ENCODE assay signal across 18 cellular contexts in genomic region chr17:30796016-30796415, GRCh38. TPM values are rescaled to one million over a fixed set of nuclear protein-coding genes. Genes with fewer than 3 reads are reported as not detected.
DNase-seq lines count a peak whose midpoint lies in the region; ATAC-seq and TF ChIP-seq lines count a peak whose summit lies in the region.
"Had no signal": no experiment of that assay in that cellular context is flagged by ENCODE, and none has a peak within 500 bp of the region (broad histone marks: within the 10 kb centered on the region; RNA-seq: fewer than 3 reads in every experiment).

No MANE protein-coding gene starts in this region.

- no peak overlapping the region for H3K27ac ChIP-seq in testis
- H3K27ac ChIP-seq: left lung, tibial nerve had no signal

- H3K4me1 Mint-ChIP-seq in T-cell: peaks cover 11 to 20% (median 15%) of the 10 kb centered on the region in 3 donors
- H3K4me1 Mint-ChIP-seq: endodermal cell had no signal

- H3K9me3 ChIP-seq in testis: no peaks in the 10 kb centered on the region
- H3K9me3 ChIP-seq: left lung, tibial nerve had no signal

- no peak overlapping the region for H3K4me3 Mint-ChIP-seq in T-cell
- H3K4me3 Mint-ChIP-seq: endodermal cell had no signal

- intact Hi-C loops in testis (cut with DNase I; ENCODE audit: low total_unique reads): no loop called here

- H3K27ac Mint-ChIP-seq in T-cell: peak overlapping the region; percentile 50 to 71
- H3K27ac Mint-ChIP-seq: endodermal cell had no signal

- ATAC-seq in T-cell (replicated peaks in 1 of 4) (no peak), HG03097 (IDR thresholded peaks at IDR 0.05; ENCODE audit: low FRiP score, unreplicated experiment) (no peak), HG03196 (IDR thresholded peaks at IDR 0.05; ENCODE audit: unreplicated experiment) (no peak)
- ATAC-seq: left lung had no signal

- H3K4me3 ChIP-seq in testis: no peak overlapping the region
- H3K4me3 ChIP-seq: left lung, tibial nerve had no signal

- H3K36me3 ChIP-seq in testis (ENCODE audit: low read depth, missing control alignments): no peaks in the 10 kb centered on the region

- POLR2A ChIA-PET in T-cell (lab: Charles Lee): no interaction called here

- DNase-seq in stimulated activated CD4-positive, alpha-beta T cell treated with anti-CD3 and anti-CD28 coated beads, Interleukin-4, amount 100 ng/mL, for 24 hours: peak; percentile 26
- DNase-seq in stimulated activated CD4-positive, alpha-beta T cell treated with anti-CD3 and anti-CD28 coated beads, Interleukin-2, amount 100 ng/mL, for 24 hours: no peak
- no peak for DNase-seq in T-cell
- DNase-seq in amniotic epithelial cell (ENCODE audit: low read depth): peak; percentile 45
- no peak for DNase-seq in epidermal melanocyte (ENCODE audit: insufficient read length, low spot score)
- no peak for DNase-seq in testis
- DNase-seq: activated CD4-positive, alpha-beta T cell treated with anti-CD3 and anti-CD28 coated beads, Interleukin-2, amount 50 U/mL, for 48 hours; activated effector memory CD4-positive, alpha-beta T cell treated with Interleukin-2 at 50 U/mL for 16 hours; DND-41; endodermal cell; GOT3; left lung; NCI-H1092 treated with DMSO at 0.1 percent for 48 hours; NCI-H524; SW 1271 had no signal

- CTCF ChIA-PET in T-cell (lab: Charles Lee): interaction anchor here in 1 of 2 donors (1.5 kb wide), 1 partner anchor 10 kb away, joined by 4 read pairs; no protein-coding TSS in a partner anchor

- H3K4me1 ChIP-seq in testis: no peaks in the 10 kb centered on the region
- H3K4me1 ChIP-seq: left lung, tibial nerve had no signal

- peaks cover 42% of the 10 kb centered on the region for H3K36me3 Mint-ChIP-seq in T-cell

- no peaks in the 10 kb centered on the region for H3K27me3 ChIP-seq in testis
- H3K27me3 ChIP-seq: left lung, tibial nerve had no signal

- H3K9me3 Mint-ChIP-seq in T-cell: no peaks in the 10 kb centered on the region
- H3K9me3 Mint-ChIP-seq: endodermal cell had no signal

- no peaks in the 10 kb centered on the region for H3K27me3 Mint-ChIP-seq in T-cell

- TF ChIP-seq POLR2A in testis (IDR thresholded peaks at IDR 0.05): no peak

- 93 to 94% methylated on average over 4 of the region's 4 CpGs for WGBS in testis, 2 donors

- TF ChIP-seq CTCF in testis (IDR thresholded peaks at IDR 0.05): no peak

RNA-seq across cellular contexts. Expression of gene CRLF3, which starts 28.5 kb away (rescaled TPM):
- 100 to 1,000 TPM in 1 of 5 donors, 10 to 100 TPM in 4; 73.3 to 112 (median 89.2) TPM for total RNA-seq in T-cell
- 10 to 100 TPM; 19.9 to 23.5 TPM for total RNA-seq in testis
- polyA plus RNA-seq in testis (ENCODE audit: insufficient read depth, low read depth, low replicate concordance): 21.8 TPM

RNA-seq across cellular contexts. Expression of gene ATAD5, which starts 35.8 kb away (rescaled TPM):
- 1 to 10 TPM; 3.9 to 5.3 (median 4.2) TPM for total RNA-seq in T-cell
- total RNA-seq in testis: 10 to 100 TPM in 1 of 2 donors, 1 to 10 TPM in 1; 5.5 to 10.2 TPM
- 0.67 TPM for polyA plus RNA-seq in testis (ENCODE audit: insufficient read depth, low read depth, low replicate concordance)

Comparison
In these comparisons a context has a peak if more than half of its experiments do, and no peak if none do; other contexts are left out.
1. DNase-seq: peak in stimulated activated CD4-positive, alpha-beta T cell treated with anti-CD3 and anti-CD28 coated beads, Interleukin-4, amount 100 ng/mL, for 24 hours (single experiment) and amniotic epithelial cell (single experiment); none in stimulated activated CD4-positive, alpha-beta T cell treated with anti-CD3 and anti-CD28 coated beads, Interleukin-2, amount 100 ng/mL, for 24 hours (0 of 2), T-cell (0 of 34), epidermal melanocyte (single experiment) and testis (single experiment).